17 cellular contexts compared by ENCODE assay signal in the genomic region with DNA sequence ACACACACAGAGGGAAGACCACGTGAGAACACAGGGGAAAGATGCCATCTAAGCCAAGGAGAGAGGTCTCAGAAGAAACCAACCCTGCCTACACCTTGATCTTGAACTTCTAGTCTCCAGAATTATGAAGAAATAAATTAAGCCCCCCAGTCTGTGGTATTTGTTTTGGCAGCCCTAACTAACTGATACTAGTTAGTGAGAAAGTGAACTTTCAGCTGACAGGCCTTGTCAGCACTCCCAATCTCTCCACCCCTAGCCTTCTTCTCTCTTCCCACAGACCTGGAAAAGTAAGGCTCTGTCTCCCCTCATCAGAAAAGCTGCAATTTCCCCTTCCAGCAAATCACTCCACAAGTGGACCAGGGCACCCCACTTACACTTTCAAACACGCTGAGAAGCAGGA.
DNase-seq lines count a peak whose midpoint lies in the region; ATAC-seq and TF ChIP-seq lines count a peak whose summit lies in the region.
"Had no signal": no experiment of that assay in that cellular context is flagged by ENCODE, and none has a peak within 500 bp of the region (broad histone marks: within the 10 kb centered on the region; RNA-seq: fewer than 3 reads in every experiment).

No MANE protein-coding gene starts in this region.

- H3K9me3 ChIP-seq in right atrium auricular region (no peaks in the 10 kb centered on the region), esophagus muscularis mucosa (no peaks in the 10 kb centered on the region)

- ATAC-seq in left cardiac atrium (no peak), HG03520 (IDR thresholded peaks at IDR 0.05; ENCODE audit: unreplicated experiment) (no peak), GM21360 (IDR thresholded peaks at IDR 0.05; ENCODE audit: unreplicated experiment) (no peak)
- ATAC-seq: CD8-positive, alpha-beta T cell; HepG2 had no signal

- H3K27me3 Mint-ChIP-seq in type B pancreatic cell, result peaks cover 13% of the 10 kb centered on the region

- no peaks in the 10 kb centered on the region for H3K9me3 Mint-ChIP-seq in type B pancreatic cell
- H3K9me3 Mint-ChIP-seq: CD8-positive, alpha-beta T cell; HFFc6 had no signal

- TF ChIP-seq CTCF in right atrium auricular region (IDR thresholded peaks at IDR 0.05) (no peak), esophagus muscularis mucosa (IDR thresholded peaks at IDR 0.05) (no peak), type B pancreatic cell (conservative IDR thresholded peaks at IDR 0.05) (no peak)

- no peaks in the 10 kb centered on the region for H3K36me3 Mint-ChIP-seq in type B pancreatic cell
- H3K36me3 Mint-ChIP-seq: CD14-positive monocyte; CD8-positive, alpha-beta T cell had no signal

- H3K27me3 ChIP-seq in right atrium auricular region (no peaks in the 10 kb centered on the region), esophagus muscularis mucosa (no peaks in the 10 kb centered on the region)

- H3K27ac ChIP-seq in right atrium auricular region (no peak overlapping the region), esophagus muscularis mucosa (replicated peaks in 1 of 4) (no peak overlapping the region)
- H3K27ac ChIP-seq: 22Rv1 had no signal

- H3K4me1 ChIP-seq in right atrium auricular region (no peaks in the 10 kb centered on the region), esophagus muscularis mucosa (no peaks in the 10 kb centered on the region)

- no peak overlapping the region for H3K4me3 Mint-ChIP-seq in type B pancreatic cell
- H3K4me3 Mint-ChIP-seq: CD14-positive monocyte; CD8-positive, alpha-beta T cell; HFFc6 had no signal

- 86% methylated on average over 2 of the region's 2 CpGs for WGBS in esophagus muscularis mucosa

- H3K4me1 Mint-ChIP-seq in type B pancreatic cell (ENCODE audit: unreplicated experiment), result no peaks in the 10 kb centered on the region
- H3K4me1 Mint-ChIP-seq: CD14-positive monocyte had no signal

- DNase-seq in right atrium auricular region (ENCODE audit: low spot score) (peak; percentile 43), left cardiac atrium (no peak), esophagus muscularis mucosa (ENCODE audit: extremely low spot score) (peak; percentile 55), type B pancreatic cell (ENCODE audit: extremely low spot score, unreplicated experiment) (peak; percentile 1)
- DNase-seq in effector CD4-positive, alpha-beta T cell, result no peak
- DNase-seq: COR-L47, DMS153, DMS79 treated with DMSO at 0.1 percent for 48 hours, EL, HCEC 1CT, HFFc6 had no signal

- intact Hi-C loops in left cardiac atrium (cut with DNase I), result no loop called here
- intact Hi-C loops in esophagus muscularis mucosa (cut with DNase I), result no loop called here

- H3K4me3 ChIP-seq in right atrium auricular region, result no peak overlapping the region
- H3K4me3 ChIP-seq in esophagus muscularis mucosa, result no peak overlapping the region

- no peak overlapping the region for H3K27ac Mint-ChIP-seq in type B pancreatic cell
- H3K27ac Mint-ChIP-seq: CD14-positive monocyte; CD8-positive, alpha-beta T cell; HFFc6 had no signal

- TF ChIP-seq POLR2A in esophagus muscularis mucosa (IDR thresholded peaks at IDR 0.05; ENCODE audit: low read depth), result no peak

- H3K36me3 ChIP-seq in right atrium auricular region (no peaks in the 10 kb centered on the region), esophagus muscularis mucosa (no peaks in the 10 kb centered on the region)

- no peak for TF ChIP-seq EP300 in esophagus muscularis mucosa (IDR thresholded peaks at IDR 0.05)

Comparison
In these comparisons a context has a peak if more than half of its experiments do, and no peak if none do; other contexts are left out.
1. DNase-seq: peak in right atrium auricular region (single experiment), esophagus muscularis mucosa (single experiment) and type B pancreatic cell (single experiment); none in left cardiac atrium (single experiment) and effector CD4-positive, alpha-beta T cell (single experiment).